ENCODE assay signal across 22 cellular contexts in the genomic region with DNA sequence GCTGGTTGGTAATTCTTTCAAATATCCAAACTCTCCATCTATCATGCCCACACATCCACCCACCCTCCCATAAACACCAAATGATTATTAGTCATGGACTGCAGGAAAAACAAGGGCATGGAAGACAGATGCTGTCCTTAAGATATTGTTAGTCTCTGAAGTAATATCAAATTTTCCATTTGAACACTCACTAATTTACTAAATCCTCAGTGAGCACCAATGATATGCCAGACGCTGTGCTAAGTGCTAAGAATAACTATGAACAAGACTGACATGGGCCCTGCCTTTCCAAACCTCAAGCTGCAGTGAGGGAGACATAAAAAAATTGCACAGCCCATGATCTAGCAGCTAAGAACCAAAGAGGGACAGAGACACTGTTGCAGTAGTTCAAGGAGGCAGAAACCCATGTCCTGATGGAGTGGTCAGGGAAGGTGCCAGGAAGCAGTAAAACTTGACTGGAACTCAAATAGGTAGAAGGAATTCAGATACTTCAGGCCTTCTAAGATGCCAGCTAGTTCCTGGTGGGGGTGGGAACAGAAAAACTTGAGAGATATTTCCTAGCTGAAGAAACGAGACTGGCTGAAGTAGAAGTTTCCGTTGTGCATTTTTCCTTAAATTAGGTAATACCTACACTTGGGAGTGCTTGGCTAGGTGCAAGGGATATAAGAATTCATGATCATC.
DNase-seq lines count a peak whose midpoint lies in the region; ATAC-seq, FAIRE-seq and TF ChIP-seq lines count a peak whose summit lies in the region.
"Had no signal": no experiment of that assay in that cellular context is flagged by ENCODE, and none has a peak within 500 bp of the region (broad histone marks: within the 10 kb centered on the region; RNA-seq: fewer than 3 reads in every experiment).

No MANE protein-coding gene starts in this region.

- intact Hi-C loops in upper lobe of right lung (cut with DNase I), result no loop called here

- no peak overlapping the region for H3K4ac ChIP-seq in mesenchymal stem cell (ENCODE audit: low read depth in 1 of 2, low read length in 2 of 2)

- no peak overlapping the region for H3K27ac Mint-ChIP-seq in astrocyte (ENCODE audit: unreplicated experiment)
- H3K27ac Mint-ChIP-seq: B cell; CD4-positive, CD25-positive, alpha-beta regulatory T cell had no signal

- TF ChIP-seq RAD21 in SK-N-SH (IDR thresholded peaks at IDR 0.05; ENCODE audit: low read length), result no peak

- no peak overlapping the region for H2BK120ac ChIP-seq in mesenchymal stem cell (ENCODE audit: low read depth, low read length)

- CTCF ChIA-PET in SK-N-SH (lab: Yijun Ruan, JAX), result no interaction called here

- H3K9me3 ChIP-seq in SK-N-SH, result no peaks in the 10 kb centered on the region
- H3K9me3 ChIP-seq in astrocyte (ENCODE audit: insufficient read depth, low read depth, low read length), result no peaks in the 10 kb centered on the region
- H3K9me3 ChIP-seq in upper lobe of right lung, result no peaks in the 10 kb centered on the region
- peaks cover 8% of the 10 kb centered on the region for H3K9me3 ChIP-seq in mesenchymal stem cell (ENCODE audit: control insufficient read depth, low read length)
- H3K9me3 ChIP-seq: SJCRH30 had no signal

- H3K27ac ChIP-seq in SK-N-SH (ENCODE audit: low read depth in 2 of 2, low read length in 1 of 2) (peak overlapping the region in 1 of 2 experiments; percentile 59; a peak in 2 of 4 replicates), astrocyte (ENCODE audit: low read depth, low read length) (no peak overlapping the region), upper lobe of right lung (no peak overlapping the region), mesenchymal stem cell (ENCODE audit: low read length, poor library complexity, severe bottlenecking) (no peak overlapping the region)
- H3K27ac ChIP-seq: 22Rv1, PC-9, RWPE1, SJCRH30 had no signal

- no peaks in the 10 kb centered on the region for H3K27me3 ChIP-seq in SK-N-SH (ENCODE audit: insufficient read depth)
- H3K27me3 ChIP-seq in astrocyte (ENCODE audit: insufficient read depth, low read length), result no peaks in the 10 kb centered on the region
- H3K27me3 ChIP-seq in upper lobe of right lung, result no peaks in the 10 kb centered on the region
- H3K27me3 ChIP-seq in mesenchymal stem cell (ENCODE audit: control insufficient read depth in 1 of 2, insufficient read depth in 1 of 2, low read length in 2 of 2), result no peaks in the 10 kb centered on the region
- H3K27me3 ChIP-seq: SJCRH30 had no signal

- no peak overlapping the region for H3K4me3 Mint-ChIP-seq in astrocyte (ENCODE audit: unreplicated experiment)
- H3K4me3 Mint-ChIP-seq: B cell; CD4-positive, CD25-positive, alpha-beta regulatory T cell had no signal

- no peak for TF ChIP-seq EP300 in SK-N-SH (IDR thresholded peaks at IDR 0.05; ENCODE audit: borderline replicate concordance in 1 of 2, low read depth in 1 of 2, low read length in 1 of 2)

- H3K14ac ChIP-seq in mesenchymal stem cell (ENCODE audit: low read length in 2 of 2), result no peak overlapping the region

- ATAC-seq in SK-N-SH treated with all-trans-retinoic acid at 6 μM for 48 hours (no peak), omental fat pad (ENCODE audit: low FRiP score) (peak; percentile 27), upper lobe of right lung (peak; percentile 55), GM18498 (IDR thresholded peaks at IDR 0.05; ENCODE audit: unreplicated experiment) (no peak), GM19035 (IDR thresholded peaks at IDR 0.05; ENCODE audit: unreplicated experiment) (no peak)

- no peaks in the 10 kb centered on the region for H3K27me3 Mint-ChIP-seq in astrocyte (ENCODE audit: low read depth, unreplicated experiment)
- H3K27me3 Mint-ChIP-seq: B cell; CD4-positive, CD25-positive, alpha-beta regulatory T cell had no signal

- H2BK12ac ChIP-seq in mesenchymal stem cell (ENCODE audit: low read length in 2 of 2), result no peak overlapping the region

- H2AK5ac ChIP-seq in mesenchymal stem cell (ENCODE audit: low read length, severe bottlenecking), result no peak overlapping the region

- H3K9me3 Mint-ChIP-seq in astrocyte (ENCODE audit: unreplicated experiment), result peaks cover 2% of the 10 kb centered on the region

- no peaks in the 10 kb centered on the region for H3K9me2 ChIP-seq in SK-N-SH

- no peak overlapping the region for H4K8ac ChIP-seq in mesenchymal stem cell (ENCODE audit: low read length)

- no peak overlapping the region for H3K23ac ChIP-seq in mesenchymal stem cell (ENCODE audit: low read length in 2 of 2)

- POLR2A ChIA-PET in SK-N-SH (lab: Yijun Ruan, JAX), result no interaction called here

- H3K9ac ChIP-seq in SK-N-SH (no peak overlapping the region), astrocyte (ENCODE audit: low read length) (no peak overlapping the region), mesenchymal stem cell (ENCODE audit: low read length) (no peak overlapping the region)

- H3K36me3 Mint-ChIP-seq in astrocyte (ENCODE audit: low read depth, unreplicated experiment), result no peaks in the 10 kb centered on the region
- H3K36me3 Mint-ChIP-seq: CD4-positive, CD25-positive, alpha-beta regulatory T cell had no signal

- H3K79me2 ChIP-seq in SK-N-SH (ENCODE audit: insufficient read depth) (no peaks in the 10 kb centered on the region), astrocyte (ENCODE audit: insufficient read depth, low read length) (no peaks in the 10 kb centered on the region)

- H3K4me1 Mint-ChIP-seq in astrocyte (ENCODE audit: low read depth, unreplicated experiment), result peaks cover 2% of the 10 kb centered on the region
- H3K4me1 Mint-ChIP-seq: B cell; CD4-positive, CD25-positive, alpha-beta regulatory T cell had no signal

- H4K20me1 ChIP-seq in SK-N-SH (ENCODE audit: insufficient read depth), result no peaks in the 10 kb centered on the region
- H4K20me1 ChIP-seq in astrocyte (ENCODE audit: insufficient read depth, low read length), result no peaks in the 10 kb centered on the region

- no peaks in the 10 kb centered on the region for H3F3A ChIP-seq in SK-N-SH (replicated peaks; ENCODE audit: insufficient read depth)

- H3K4me3 ChIP-seq in SK-N-SH (ENCODE audit: low read depth in 2 of 2, low read length in 1 of 2), result no peak overlapping the region
- no peak overlapping the region for H3K4me3 ChIP-seq in astrocyte (ENCODE audit: insufficient read depth, low read depth, low read length)
- no peak overlapping the region for H3K4me3 ChIP-seq in upper lobe of right lung
- H3K4me3 ChIP-seq in mesenchymal stem cell (ENCODE audit: insufficient read depth in 1 of 2, low read depth in 1 of 2, low read length in 2 of 2), result no peak overlapping the region
- H3K4me3 ChIP-seq: PC-9, SJCRH30 had no signal

- no peaks in the 10 kb centered on the region for H3K79me1 ChIP-seq in mesenchymal stem cell (replicated peaks; ENCODE audit: low read length, poor library complexity, severe bottlenecking)

- no peaks in the 10 kb centered on the region for H3K36me3 ChIP-seq in SK-N-SH (replicated peaks in 1 of 2; ENCODE audit: control insufficient read depth in 1 of 2, insufficient read depth in 2 of 2, low read length in 1 of 2)
- H3K36me3 ChIP-seq in astrocyte (ENCODE audit: insufficient read depth, low read length), result no peaks in the 10 kb centered on the region
- no peaks in the 10 kb centered on the region for H3K36me3 ChIP-seq in upper lobe of right lung
- no peaks in the 10 kb centered on the region for H3K36me3 ChIP-seq in mesenchymal stem cell (ENCODE audit: control insufficient read depth in 1 of 2, insufficient read depth in 2 of 2, low read depth in 1 of 2, low read length in 2 of 2)
- H3K36me3 ChIP-seq: SJCRH30 had no signal

- H2AFZ ChIP-seq in SK-N-SH (ENCODE audit: low read depth) (peak overlapping the region; percentile 23), astrocyte (ENCODE audit: low read depth, low read length) (no peak overlapping the region), mesenchymal stem cell (ENCODE audit: low read depth, low read length) (no peak overlapping the region)
- H2AFZ ChIP-seq: PC-9 had no signal

- H2BK15ac ChIP-seq in mesenchymal stem cell (ENCODE audit: low read depth, poor library complexity, severe bottlenecking), result no peak overlapping the region

- FAIRE-seq in astrocyte (lab: Jason Lieb, UNC), result no peak
- FAIRE-seq: H1 had no signal

- TF ChIP-seq CTCF in SK-N-SH (IDR thresholded peaks at IDR 0.05) (no peak), astrocyte (IDR thresholded peaks at IDR 0.05; ENCODE audit: insufficient read depth, low read depth, low read length) (no peak), omental fat pad (IDR thresholded peaks at IDR 0.05) (no peak), upper lobe of right lung (IDR thresholded peaks at IDR 0.05) (no peak)

- no peak overlapping the region for H4K91ac ChIP-seq in mesenchymal stem cell (ENCODE audit: low read length)

- no peak overlapping the region for H2BK5ac ChIP-seq in mesenchymal stem cell (ENCODE audit: low read depth, low read length, poor library complexity, severe bottlenecking)

- H3K4me1 ChIP-seq in SK-N-SH (ENCODE audit: control insufficient read depth in 1 of 2, insufficient read depth in 2 of 2, low read depth in 1 of 2, low read length in 1 of 2) (peaks cover 3 to 8% of the 10 kb centered on the region in 2 experiments; a peak in 2 of 4 replicates), astrocyte (ENCODE audit: insufficient read depth, low read length) (peaks cover 7% of the 10 kb centered on the region), upper lobe of right lung (no peaks in the 10 kb centered on the region), mesenchymal stem cell (ENCODE audit: control insufficient read depth, insufficient read depth, low read depth, low read length) (no peaks in the 10 kb centered on the region)
- H3K4me1 ChIP-seq: SJCRH30 had no signal

- no peak for DNase-seq in SK-N-SH
- DNase-seq in astrocyte (ENCODE audit: low read depth), result peak; percentile 21
- DNase-seq in omental fat pad (ENCODE audit: low spot score), result no peak
- DNase-seq in upper lobe of right lung, result no peak
- no peak for DNase-seq in mesenchymal stem cell
- DNase-seq: CD4-positive, CD25-positive, alpha-beta regulatory T cell; COR-L47; GF-D8; KBM-7; MV-4-11; NCI-H1417; NCI-H187; NCI-H226; SJCRH30 had no signal

- WGBS in SK-N-SH (ENCODE audit: low lambda C conversion rate), result 88% methylated on average over 3 of the region's 3 CpGs
- 98% methylated on average over 3 of the region's 3 CpGs for WGBS in mesenchymal stem cell

- H3K18ac ChIP-seq in mesenchymal stem cell (ENCODE audit: low read depth in 1 of 2, low read length in 2 of 2), result no peak overlapping the region

- H3K4me2 ChIP-seq in SK-N-SH, result 0 out of 2 replicates have a peak overlapping the region, but pooled peaks have one; percentile 20
- no peak overlapping the region for H3K4me2 ChIP-seq in astrocyte (ENCODE audit: low read length)
- H3K4me2 ChIP-seq in mesenchymal stem cell (ENCODE audit: low read length, poor library complexity, severe bottlenecking), result no peak overlapping the region
- H3K4me2 ChIP-seq: PC-9 had no signal

TF ChIP-seq in SK-N-SH, 30 proteins besides CTCF, POLR2A, EP300 and RAD21 (continues in another document):
- no peak for TF ChIP-seq CHD2 (IDR thresholded peaks at IDR 0.05; ENCODE audit: low read length, partially characterized antibody)
- TF ChIP-seq POLR2AphosphoS5 (IDR thresholded peaks at IDR 0.05; ENCODE audit: low read depth, low read length), result no peak
- no peak for TF ChIP-seq ELF1 (IDR thresholded peaks at IDR 0.05)

TF ChIP-seq in SK-N-SH treated with all-trans-retinoic acid at 6 μM for 48 hours, 23 proteins besides CTCF, POLR2A, EP300 and RAD21 (continues in another document):
- TF ChIP-seq GLIS3 (CRISPR knock-in tag; IDR thresholded peaks at IDR 0.05) (no peak), ZNF70 (CRISPR knock-in tag; IDR thresholded peaks at IDR 0.05) (no peak), SNAI2 (CRISPR knock-in tag; IDR thresholded peaks at IDR 0.05) (no peak)

Comparison
In these comparisons a context has a peak if more than half of its experiments do, and no peak if none do; other contexts are left out.
1. ATAC-seq: peak in omental fat pad (single experiment) and upper lobe of right lung (single experiment); none in SK-N-SH treated with all-trans-retinoic acid at 6 μM for 48 hours (single experiment), GM18498 (single experiment) and GM19035 (single experiment).